In the genomic region with DNA sequence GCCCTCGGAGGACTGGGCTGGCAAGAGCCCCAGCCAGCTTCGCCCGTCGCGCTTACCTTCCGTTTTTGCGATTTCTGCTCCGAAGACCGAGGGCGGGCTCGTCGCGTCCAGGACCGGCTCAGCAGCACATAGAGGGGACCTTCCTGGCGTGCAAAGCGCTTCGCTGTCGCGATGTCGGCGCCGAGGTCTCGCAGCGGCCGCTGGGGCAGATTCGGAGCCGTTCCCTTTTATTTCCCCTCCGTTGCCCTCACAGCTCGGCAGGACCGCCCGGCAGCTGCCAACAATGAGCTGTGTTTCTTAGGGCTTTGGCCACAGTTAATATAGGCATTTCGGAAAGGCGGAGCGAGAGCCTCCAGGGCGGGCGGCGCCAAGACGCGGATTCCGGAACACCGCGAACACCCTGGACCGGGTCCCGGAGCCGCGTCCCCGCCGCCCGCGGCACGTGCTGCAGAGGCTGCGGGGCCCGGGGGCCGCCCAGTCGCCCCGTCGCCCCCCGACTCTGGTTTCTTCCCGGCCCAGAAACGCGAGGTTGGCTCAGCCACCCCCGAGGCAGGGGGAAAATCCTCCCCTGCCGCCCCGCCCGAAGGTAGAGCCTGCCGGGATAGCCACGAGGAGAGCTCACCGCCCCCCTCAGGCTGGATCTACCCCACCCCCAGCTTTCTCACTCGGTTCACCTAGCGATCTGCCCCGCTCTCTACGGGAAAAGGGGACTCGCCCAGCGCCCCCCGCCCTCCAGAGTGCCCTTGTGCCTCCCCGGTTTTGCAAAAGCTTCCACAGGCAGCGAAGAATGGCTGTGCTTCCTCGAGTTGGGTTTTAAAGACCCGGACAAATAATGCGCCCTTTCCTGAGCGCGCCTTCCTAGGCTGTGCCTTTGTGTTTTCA, we compare ENCODE assay signal across 8 cellular contexts. TPM values are rescaled to one million over a fixed set of nuclear protein-coding genes. Genes with fewer than 3 reads are reported as not detected.
DNase-seq lines count a peak whose midpoint lies in the region; ATAC-seq and TF ChIP-seq lines count a peak whose summit lies in the region.

A gene with protein sequence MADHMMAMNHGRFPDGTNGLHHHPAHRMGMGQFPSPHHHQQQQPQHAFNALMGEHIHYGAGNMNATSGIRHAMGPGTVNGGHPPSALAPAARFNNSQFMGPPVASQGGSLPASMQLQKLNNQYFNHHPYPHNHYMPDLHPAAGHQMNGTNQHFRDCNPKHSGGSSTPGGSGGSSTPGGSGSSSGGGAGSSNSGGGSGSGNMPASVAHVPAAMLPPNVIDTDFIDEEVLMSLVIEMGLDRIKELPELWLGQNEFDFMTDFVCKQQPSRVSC (minus strand): TSS at position 292 of the 882 bp plus-strand sequence. CDS start 704 bp downstream, outside the sequence.

- peak; percentile 97 to 99 (median 97) for TF ChIP-seq POLR2A in spleen (IDR thresholded peaks at IDR 0.05)

- TF ChIP-seq CTCF in WTC11 (IDR thresholded peaks at IDR 0.05) (no peak), cardiac fibroblast (IDR thresholded peaks at IDR 0.05; ENCODE audit: low read depth, low read length) (peak; percentile 34), spleen (IDR thresholded peaks at IDR 0.05 in 8 of 11, conservative IDR thresholded peaks at IDR 0.05 in 3 of 11) (peak in 8 of 11 experiments; percentile 21 to 51 (median 30))

- H3K9me3 ChIP-seq in spleen: no peaks in the 10 kb centered on the region

- DNase-seq in ACHN (peak; percentile 91), NCI-H2227 treated with DMSO at 0.1 percent for 48 hours (lab: John Stamatoyannopoulos, UW) (peak; percentile 85), WTC11 (ENCODE audit: low spot score) (peak; percentile 88), cardiac fibroblast (ENCODE audit: low read depth in 2 of 2) (peak; percentile 98 to 99), inferior parietal cortex (ENCODE audit: extremely low spot score) (peak; percentile 93), spleen (peak; percentile 97)

- peak within 1 kb of the TSS; percentile 99 for H3K27ac Mint-ChIP-seq in WTC11

- 0 to 1% (median 0%) methylated on average over 51 to 82 of the region's 82 CpGs for WGBS in spleen, 5 donors

- H3K4me3 ChIP-seq in cardiac fibroblast (replicated peaks in 1 of 2; ENCODE audit: low read depth in 2 of 2, low read length in 2 of 2) (peak within 1 kb of the TSS; percentile 92 to 93), spleen (peak within 1 kb of the TSS; percentile 73 to 95 (median 88))

- peaks cover 7% of the 10 kb centered on the region for H3K9me3 Mint-ChIP-seq in WTC11

- CTCF ChIA-PET in WTC11 (lab: Charles Lee): interaction anchor here (0.6 to 3.4 kb wide), 12 partner anchors 10 to 1067 kb away, joined by 3 to 13 read pairs (median 4); no protein-coding TSS in a partner anchor

- POLR2A ChIA-PET in WTC11 (lab: Charles Lee): interaction anchor here (0.5 to 3.4 kb wide), 25 partner anchors 9 to 1064 kb away, joined by 3 to 27 read pairs (median 4); no protein-coding TSS in a partner anchor

- H3K4me1 Mint-ChIP-seq in WTC11: peaks cover 40% of the 10 kb centered on the region

- in situ Hi-C loops in ACHN (cut with HindIII; ENCODE audit: low pct_ligation_motif_present, low pct_unique_long_range_greater_than_20kb, low sequenced_read_pairs): loop anchor here (10.0 kb wide), 1 partner anchor 160 kb away; no protein-coding TSS in a partner anchor

- H3K27me3 Mint-ChIP-seq in WTC11 (ENCODE audit: low read depth): no peaks in the 10 kb centered on the region

- H3K27me3 ChIP-seq in spleen (replicated peaks in 1 of 7): no peaks in the 10 kb centered on the region

- ATAC-seq in GM18870 (IDR thresholded peaks at IDR 0.05; ENCODE audit: unreplicated experiment) (peak; percentile 81), HG03135 (IDR thresholded peaks at IDR 0.05; ENCODE audit: unreplicated experiment) (peak; percentile 64), WTC11 (peak; percentile 63)

- H3K36me3 Mint-ChIP-seq in WTC11: peaks cover 25% of the 10 kb centered on the region

- peaks cover 17 to 51% (median 36%) of the 10 kb centered on the region in 6 donors for H3K4me1 ChIP-seq in spleen

- H3K36me3 ChIP-seq in spleen: peaks cover 0 to 25% (median 0%) of the 10 kb centered on the region in 6 donors

- H3K27ac ChIP-seq in spleen: peak within 1 kb of the TSS; percentile 95 to 99 (median 98)

- peak within 1 kb of the TSS; percentile 97 for H3K4me3 Mint-ChIP-seq in WTC11

- intact Hi-C loops in spleen (cut with DNase I; ENCODE audit: low total_unique reads): loop anchor here (5.0 kb wide), 1 partner anchor 1068 kb away; no protein-coding TSS in a partner anchor

TF ChIP-seq in WTC11, 78 proteins besides CTCF, POLR2A, EP300 and RAD21 (continues in another document):
- TF ChIP-seq IRF2 (CRISPR knock-in tag; IDR thresholded peaks at IDR 0.05; ENCODE audit: borderline replicate concordance, low read depth): 0 out of 2 replicates have a peak, but pooled peaks have one; percentile 63
- 0 out of 2 replicates have a peak, but pooled peaks have one; percentile 17 for TF ChIP-seq NFATC4 (CRISPR knock-in tag; IDR thresholded peaks at IDR 0.05)
- TF ChIP-seq, protein P1, sequence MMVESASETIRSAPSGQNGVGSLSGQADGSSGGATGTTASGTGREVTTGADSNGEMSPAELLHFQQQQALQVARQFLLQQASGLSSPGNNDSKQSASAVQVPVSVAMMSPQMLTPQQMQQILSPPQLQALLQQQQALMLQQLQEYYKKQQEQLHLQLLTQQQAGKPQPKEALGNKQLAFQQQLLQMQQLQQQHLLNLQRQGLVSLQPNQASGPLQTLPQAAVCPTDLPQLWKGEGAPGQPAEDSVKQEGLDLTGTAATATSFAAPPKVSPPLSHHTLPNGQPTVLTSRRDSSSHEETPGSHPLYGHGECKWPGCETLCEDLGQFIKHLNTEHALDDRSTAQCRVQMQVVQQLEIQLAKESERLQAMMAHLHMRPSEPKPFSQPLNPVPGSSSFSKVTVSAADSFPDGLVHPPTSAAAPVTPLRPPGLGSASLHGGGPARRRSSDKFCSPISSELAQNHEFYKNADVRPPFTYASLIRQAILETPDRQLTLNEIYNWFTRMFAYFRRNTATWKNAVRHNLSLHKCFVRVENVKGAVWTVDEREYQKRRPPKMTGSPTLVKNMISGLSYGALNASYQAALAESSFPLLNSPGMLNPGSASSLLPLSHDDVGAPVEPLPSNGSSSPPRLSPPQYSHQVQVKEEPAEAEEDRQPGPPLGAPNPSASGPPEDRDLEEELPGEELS (CRISPR knock-in tag; IDR thresholded peaks at IDR 0.05): peak; percentile 15; the same call in 1 of the 2 replicates
- no peak for TF ChIP-seq ZNF263 (CRISPR knock-in tag; IDR thresholded peaks at IDR 0.05; ENCODE audit: low read depth)
- TF ChIP-seq, protein P2, sequence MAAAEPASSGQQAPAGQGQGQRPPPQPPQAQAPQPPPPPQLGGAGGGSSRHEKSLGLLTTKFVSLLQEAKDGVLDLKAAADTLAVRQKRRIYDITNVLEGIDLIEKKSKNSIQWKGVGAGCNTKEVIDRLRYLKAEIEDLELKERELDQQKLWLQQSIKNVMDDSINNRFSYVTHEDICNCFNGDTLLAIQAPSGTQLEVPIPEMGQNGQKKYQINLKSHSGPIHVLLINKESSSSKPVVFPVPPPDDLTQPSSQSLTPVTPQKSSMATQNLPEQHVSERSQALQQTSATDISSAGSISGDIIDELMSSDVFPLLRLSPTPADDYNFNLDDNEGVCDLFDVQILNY (CRISPR knock-in tag; IDR thresholded peaks at IDR 0.05): no peak
- peak; percentile 72 for TF ChIP-seq GABPB1 (CRISPR knock-in tag; IDR thresholded peaks at IDR 0.05)
- no peak for TF ChIP-seq ZNF138 (CRISPR knock-in tag; conservative IDR thresholded peaks at IDR 0.05)
- TF ChIP-seq, protein P3, sequence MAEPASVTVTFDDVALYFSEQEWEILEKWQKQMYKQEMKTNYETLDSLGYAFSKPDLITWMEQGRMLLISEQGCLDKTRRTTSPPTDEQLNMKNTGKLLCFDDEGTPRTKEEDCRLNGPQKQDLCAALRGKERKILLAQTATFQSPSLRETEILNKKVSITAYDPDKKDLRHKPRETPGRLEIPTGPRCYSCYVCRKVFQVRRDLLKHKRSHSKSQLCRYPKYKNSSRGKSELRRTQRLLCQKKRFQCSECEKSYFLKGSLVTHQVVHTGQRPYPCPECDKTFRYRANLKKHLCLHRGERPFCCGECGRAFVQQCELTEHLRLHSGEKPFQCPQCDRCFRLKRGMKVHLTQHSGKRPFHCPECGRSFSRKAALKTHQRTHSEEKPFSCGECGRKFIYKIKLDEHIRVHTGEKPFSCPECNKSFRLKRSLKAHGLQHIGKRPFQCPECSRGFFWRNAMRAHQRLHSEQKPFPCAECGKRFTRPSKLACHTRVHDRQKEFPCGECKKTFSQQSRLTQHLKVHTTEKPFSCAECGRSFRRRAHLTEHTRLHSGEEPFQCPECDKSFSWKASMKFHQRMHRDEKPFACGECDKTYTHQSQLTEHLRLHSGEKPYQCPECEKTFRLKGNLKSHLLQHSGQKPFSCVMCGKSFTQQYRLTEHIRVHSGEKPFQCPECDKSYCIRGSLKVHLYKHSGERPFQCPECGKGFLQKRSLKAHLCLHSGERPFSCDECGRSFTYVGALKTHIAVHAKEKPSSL (CRISPR knock-in tag; conservative IDR thresholded peaks at IDR 0.05): no peak
- no peak; the same call in 1 of the 2 replicates for TF ChIP-seq OVOL2 (CRISPR knock-in tag; IDR thresholded peaks at IDR 0.05; ENCODE audit: borderline replicate concordance)
- no peak for TF ChIP-seq TCF7 (CRISPR knock-in tag; IDR thresholded peaks at IDR 0.05; ENCODE audit: low read depth)
- no peak for TF ChIP-seq ZBTB21 (CRISPR knock-in tag; IDR thresholded peaks at IDR 0.05; ENCODE audit: borderline replicate concordance)
- TF ChIP-seq FOXP1 (CRISPR knock-in tag; IDR thresholded peaks at IDR 0.05; ENCODE audit: borderline replicate concordance): peak; percentile 81

RNA-seq across cellular contexts. Expression of the gene that starts here (rescaled TPM):
- total RNA-seq in WTC11 (2021): 63.4 to 82.3 TPM (median 81.8 TPM) in 3 replicates
- 100 to 1,000 TPM in 6 of 7 donors, 10 to 100 TPM in 1; 63.5 to 213 (median 172) TPM for total RNA-seq in spleen
- polyA plus RNA-seq in spleen: 10 to 100 TPM; 12.9 to 34.6 (median 19.9) TPM

Comparison
In these comparisons a context has a peak if more than half of its experiments do, and no peak if none do; other contexts are left out.
1. Peak in every context shown above with its lines: DNase-seq, ATAC-seq, H3K4me3 ChIP-seq and H3K27ac ChIP-seq.